ENCODE assay signal across 9 cellular contexts in the genomic region with DNA sequence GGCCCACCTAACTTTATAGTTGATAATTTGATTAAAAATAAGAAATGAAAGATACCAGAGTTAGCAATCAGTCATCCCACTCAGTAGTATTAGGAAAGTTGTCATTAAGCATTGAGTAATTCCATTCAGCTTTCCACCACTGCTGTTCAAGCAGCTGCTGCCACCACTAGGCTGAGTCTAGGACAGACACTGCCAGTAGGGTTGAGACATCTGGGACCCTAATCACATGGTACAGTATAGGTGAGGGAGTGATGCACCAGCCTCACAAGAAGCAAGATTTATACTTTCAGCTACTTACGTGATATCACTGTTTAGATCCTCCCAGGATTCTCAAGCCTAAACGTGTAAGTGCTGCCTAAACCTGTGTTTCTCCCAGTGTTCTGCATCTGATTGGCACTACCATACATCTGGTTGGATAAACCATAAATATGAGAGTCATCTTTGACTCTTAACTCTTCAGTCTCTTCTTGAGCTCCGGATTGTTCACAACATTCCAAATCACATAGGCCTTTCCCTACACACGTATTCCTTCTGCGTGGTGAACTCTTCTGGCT. TPM values are rescaled to one million over a fixed set of nuclear protein-coding genes. Genes with fewer than 3 reads are reported as not detected.
DNase-seq lines count a peak whose midpoint lies in the region; TF ChIP-seq lines count a peak whose summit lies in the region.
"Had no signal": no experiment of that assay in that cellular context is flagged by ENCODE, and none has a peak within 500 bp of the region (broad histone marks: within the 10 kb centered on the region; RNA-seq: fewer than 3 reads in every experiment).

No MANE protein-coding gene starts in this region.

- H3K4me3 ChIP-seq in SJSA1: no peak overlapping the region
- H3K4me3 ChIP-seq in Karpas-422 (ENCODE audit: low read length): no peak overlapping the region

- H3K36me3 ChIP-seq in SJSA1 (peaks cover 53% of the 10 kb centered on the region), Karpas-422 (ENCODE audit: insufficient read depth, low read length) (peaks cover 26% of the 10 kb centered on the region; the same call in 1 of the 2 replicates)

- peaks cover 15% of the 10 kb centered on the region; the same call in 1 of the 2 replicates for H4K20me1 ChIP-seq in Karpas-422 (ENCODE audit: insufficient read depth, low read depth, low read length)

- H3K9me3 ChIP-seq in SJSA1 (replicated peaks) (no peaks in the 10 kb centered on the region), Karpas-422 (ENCODE audit: low read length) (no peaks in the 10 kb centered on the region)

- no peak overlapping the region for H3K4me2 ChIP-seq in Karpas-422 (ENCODE audit: low read depth, low read length, poor library complexity, severe bottlenecking)

- CTCF ChIA-PET in HEK293T (lab: Yijun Ruan, JAX): interaction anchor here (1.4 kb wide), 1 partner anchor 756 kb away, joined by 3 read pairs; no protein-coding TSS in a partner anchor

- DNase-seq in Daoy (ENCODE audit: low read depth) (peak; percentile 22), HEK293T (ENCODE audit: extremely low spot score) (peak; percentile 45), SJSA1 (ENCODE audit: low read depth in 1 of 2, low spot score in 2 of 2) (peak in 1 of 2 experiments; percentile 33), erythroblast (lab: John Stamatoyannopoulos, UW) (peak; percentile 47 to 52), NCI-H446 treated with DMSO at 0.1 percent for 48 hours (lab: John Stamatoyannopoulos, UW) (no peak), Karpas-422 (no peak)
- peak; percentile 13 for DNase-seq in stimulated activated CD4-positive, alpha-beta T cell treated with anti-CD3 and anti-CD28 coated beads, Interleukin-4, amount 100 ng/mL, for 1 hour
- DNase-seq in activated effector memory CD4-positive, alpha-beta T cell treated with Interleukin-2 at 50 U/mL for 16 hours: no peak

- no peak overlapping the region for H2AFZ ChIP-seq in Karpas-422 (ENCODE audit: low read length)
- H2AFZ ChIP-seq: parathyroid adenoma had no signal

- POLR2A ChIA-PET in HEK293T (lab: Yijun Ruan, JAX): interaction anchor here (1.3 kb wide), 1 partner anchor 13 kb away, joined by 4 read pairs; no protein-coding TSS in a partner anchor

- no peaks in the 10 kb centered on the region for H3K9me2 ChIP-seq in Karpas-422 (replicated peaks; ENCODE audit: insufficient read depth, low read length)

- H3K27ac ChIP-seq in SJSA1 (peak overlapping the region; percentile 60), Karpas-422 (ENCODE audit: low read length) (no peak overlapping the region)
- H3K27ac ChIP-seq: parathyroid adenoma had no signal

- H3K9ac ChIP-seq in Karpas-422 (ENCODE audit: low read length): no peak overlapping the region
- H3K9ac ChIP-seq: parathyroid adenoma had no signal

- TF ChIP-seq POLR2A in erythroblast (IDR thresholded peaks at IDR 0.05; ENCODE audit: low read length): no peak

- H3K27me3 ChIP-seq in SJSA1 (replicated peaks) (no peaks in the 10 kb centered on the region), Karpas-422 (ENCODE audit: low read length) (no peaks in the 10 kb centered on the region)

- H3K4me1 ChIP-seq in SJSA1 (replicated peaks): peaks cover 24% of the 10 kb centered on the region
- H3K4me1 ChIP-seq in Karpas-422 (ENCODE audit: low read length): peaks cover 17% of the 10 kb centered on the region

- peaks cover 73% of the 10 kb centered on the region for H3K79me2 ChIP-seq in Karpas-422 (ENCODE audit: low read length)

TF ChIP-seq in HEK293T, 16 proteins besides CTCF, POLR2A, EP300 and RAD21:
- no peak for TF ChIP-seq FOXK2 (IDR thresholded peaks at IDR 0.05)
- TF ChIP-seq, protein P1, sequence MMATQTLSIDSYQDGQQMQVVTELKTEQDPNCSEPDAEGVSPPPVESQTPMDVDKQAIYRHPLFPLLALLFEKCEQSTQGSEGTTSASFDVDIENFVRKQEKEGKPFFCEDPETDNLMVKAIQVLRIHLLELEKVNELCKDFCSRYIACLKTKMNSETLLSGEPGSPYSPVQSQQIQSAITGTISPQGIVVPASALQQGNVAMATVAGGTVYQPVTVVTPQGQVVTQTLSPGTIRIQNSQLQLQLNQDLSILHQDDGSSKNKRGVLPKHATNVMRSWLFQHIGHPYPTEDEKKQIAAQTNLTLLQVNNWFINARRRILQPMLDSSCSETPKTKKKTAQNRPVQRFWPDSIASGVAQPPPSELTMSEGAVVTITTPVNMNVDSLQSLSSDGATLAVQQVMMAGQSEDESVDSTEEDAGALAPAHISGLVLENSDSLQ (IDR thresholded peaks at IDR 0.05): 0 out of 2 replicates have a peak, but pooled peaks have one; percentile 11

RNA-seq across cellular contexts. Expression of a gene that starts 3.2 kb away (rescaled TPM):
- 45.2 and 52.5 TPM in 2 replicates for total RNA-seq in Daoy (2014; rRNA removed; shearing (Covaris generic))
- 50.1 and 76.5 TPM in 2 replicates for total RNA-seq in SJSA1 (2014; rRNA removed; shearing (Covaris generic))
- 49.9 and 65.9 TPM in 2 replicates for total RNA-seq in Karpas-422 (2014; rRNA removed; shearing (Covaris generic); ENCODE audit: low replicate concordance)

Comparison
In these comparisons a context has a peak if more than half of its experiments do, and no peak if none do; other contexts are left out.
1. DNase-seq: peak in Daoy (single experiment), HEK293T (single experiment), erythroblast (2 of 2) and stimulated activated CD4-positive, alpha-beta T cell treated with anti-CD3 and anti-CD28 coated beads, Interleukin-4, amount 100 ng/mL, for 1 hour (single experiment); none in NCI-H446 treated with DMSO at 0.1 percent for 48 hours (single experiment), Karpas-422 (single experiment) and activated effector memory CD4-positive, alpha-beta T cell treated with Interleukin-2 at 50 U/mL for 16 hours (single experiment).